Comparison of ENCODE assay signal across 8 cellular contexts in genomic region chrX:11908371-11908770, GRCh38.
DNase-seq lines count a peak whose midpoint lies in the region; ATAC-seq and TF ChIP-seq lines count a peak whose summit lies in the region.

No MANE protein-coding gene starts in this region.

- no peak overlapping the region for H3K4me3 Mint-ChIP-seq in T-helper 17 cell

- no peaks in the 10 kb centered on the region for H3K4me1 ChIP-seq in DND-41 (ENCODE audit: insufficient read depth, low read length)
- H3K4me1 ChIP-seq in vagina: no peaks in the 10 kb centered on the region

- H3K4me3 ChIP-seq in DND-41 (ENCODE audit: low read depth in 1 of 2, low read length in 2 of 2) (no peak overlapping the region), vagina (no peak overlapping the region)

- H3K9me3 ChIP-seq in DND-41 (ENCODE audit: insufficient read depth, low read length, severe bottlenecking) (no peaks in the 10 kb centered on the region), vagina (peaks cover 3% of the 10 kb centered on the region), T-helper 17 cell (ENCODE audit: control insufficient read depth, low read length, poor library complexity, severe bottlenecking) (no peaks in the 10 kb centered on the region)

- DNase-seq in DND-41 (no peak), iPS-NIHi7 (ENCODE audit: extremely low spot score) (peak; percentile 60), vagina (ENCODE audit: extremely low spot score in 2 of 2) (no peak), dedifferentiated amniotic fluid mesenchymal stem cell (ENCODE audit: extremely low spot score) (no peak), T-helper 17 cell (no peak)

- H3K27me3 ChIP-seq in DND-41 (ENCODE audit: insufficient read depth, low read length, poor library complexity) (no peaks in the 10 kb centered on the region), vagina (no peaks in the 10 kb centered on the region)

- no peak overlapping the region for H3K4me2 ChIP-seq in DND-41 (ENCODE audit: insufficient read depth, low read length)

- peak; percentile 50 for TF ChIP-seq CTCF in DND-41 (IDR thresholded peaks at IDR 0.05; ENCODE audit: borderline replicate concordance, extremely low read depth, low read length, poor library complexity, severe bottlenecking)
- peak; percentile 77 for TF ChIP-seq CTCF in VCaP (conservative IDR thresholded peaks at IDR 0.05)
- no peak for TF ChIP-seq CTCF in vagina (IDR thresholded peaks at IDR 0.05)

- H3K79me2 ChIP-seq in DND-41 (ENCODE audit: insufficient read depth, low read length): no peaks in the 10 kb centered on the region

- TF ChIP-seq POLR2A in vagina (IDR thresholded peaks at IDR 0.05): no peak

- H3K27ac ChIP-seq in DND-41 (ENCODE audit: low read length): no peak overlapping the region
- H3K27ac ChIP-seq in VCaP: no peak overlapping the region
- no peak overlapping the region for H3K27ac ChIP-seq in vagina

- peaks cover 6% of the 10 kb centered on the region for H3K27me3 Mint-ChIP-seq in T-helper 17 cell

- ATAC-seq in DND-41 (ENCODE audit: insufficient read depth, low read depth) (peak; percentile 52; the same call in 1 of the 3 replicates), GM19351 (IDR thresholded peaks at IDR 0.05; ENCODE audit: unreplicated experiment) (peak; percentile 87), HG03565 (IDR thresholded peaks at IDR 0.05; ENCODE audit: unreplicated experiment) (peak; percentile 53), T-helper 17 cell (no peak)

- H3K36me3 ChIP-seq in DND-41 (ENCODE audit: insufficient read depth, low read length) (no peaks in the 10 kb centered on the region), vagina (no peaks in the 10 kb centered on the region)

- no peak overlapping the region for H3K27ac Mint-ChIP-seq in T-helper 17 cell

- no peaks in the 10 kb centered on the region for H3K4me1 Mint-ChIP-seq in T-helper 17 cell

- intact Hi-C loops in vagina (cut with DNase I): no loop called here

- peaks cover 4% of the 10 kb centered on the region for H3K36me3 Mint-ChIP-seq in T-helper 17 cell (ENCODE audit: low read depth)

- no peak overlapping the region for H2AFZ ChIP-seq in DND-41 (ENCODE audit: low read depth, low read length)

- H3K9ac ChIP-seq in DND-41 (ENCODE audit: low read depth, low read length): no peak overlapping the region

- no peaks in the 10 kb centered on the region for H4K20me1 ChIP-seq in DND-41 (ENCODE audit: insufficient read depth, low read length)

Comparison
In these comparisons a context has a peak if more than half of its experiments do, and no peak if none do; other contexts are left out.
1. CTCF ChIP-seq: peak in DND-41 (single experiment) and VCaP (single experiment); none in vagina (0 of 3).